In genomic region chr2:12738112-12738485, GRCh38 we compare ENCODE assay signal across 20 cellular contexts. TPM values are rescaled to one million over a fixed set of nuclear protein-coding genes. Genes with fewer than 3 reads are reported as not detected.
A peak's percentile ranks its signal among the peaks of the same experiment; 100 is the strongest.
DNase-seq lines count a peak whose midpoint lies in the region; ATAC-seq and TF ChIP-seq lines count a peak whose summit lies in the region.
"Had no signal": no experiment of that assay in that cellular context is flagged by ENCODE, and none has a peak within 500 bp of the region (broad histone marks: within the 10 kb centered on the region; RNA-seq: fewer than 3 reads in every experiment).

No MANE protein-coding gene starts in this region.

- peak overlapping the region; percentile 69 for H3K27ac Mint-ChIP-seq in activated T-helper 17 cell treated with anti-CD3 and anti-CD28 coated beads, Interleukin-2, amount 50 U/mL, for 72 hours
- H3K27ac Mint-ChIP-seq in activated naive CD4-positive, alpha-beta T cell treated with anti-CD3 and anti-CD28 coated beads, Interleukin-2, amount 50 U/mL, for 72 hours = peak overlapping the region in 1 of 2 donors; percentile 66
- H3K27ac Mint-ChIP-seq: activated CD4-positive, alpha-beta T cell treated with anti-CD3 and anti-CD28 coated beads for 36 hours; activated naive CD8-positive, alpha-beta T cell treated with anti-CD3 and anti-CD28 coated beads, Interleukin-2, amount 10 ng/mL, durations not matched to agents 7 days and 5 days; mesothelial cell of epicardium; T-helper 1 cell treated with Interleukin-12 subunit alpha and Interleukin-12 subunit beta and Interleukin-4 antibody, amounts not matched to agents 30 μg/mL and 1 μg/mL, for 36 hours had no signal

- TF ChIP-seq CTCF in GM13976 (IDR thresholded peaks at IDR 0.05; ENCODE audit: borderline replicate concordance, control extremely low read depth, extremely low read depth, insufficient read depth, missing control alignments) (no peak), fibroblast of villous mesenchyme (IDR thresholded peaks at IDR 0.05; ENCODE audit: insufficient read depth, low read depth, low read length) (no peak), spleen (IDR thresholded peaks at IDR 0.05 in 8 of 11, conservative IDR thresholded peaks at IDR 0.05 in 3 of 11) (no peak)

- DNase-seq in GM13976 (ENCODE audit: low spot score) (peak; percentile 2), fibroblast of villous mesenchyme (ENCODE audit: low read depth) (peak; percentile 80), spleen (no peak), NOMO-1 treated with DMSO at 0.1 percent for 48 hours (lab: John Stamatoyannopoulos, UW; ENCODE audit: unreplicated experiment) (no peak)
- DNase-seq in activated naive CD4-positive, alpha-beta T cell treated with anti-CD3 and anti-CD28 coated beads, Interleukin-2, amount 50 U/mL, for 72 hours (ENCODE audit: low spot score in 2 of 2) = no peak
- DNase-seq in activated CD8-positive, alpha-beta memory T cell treated with anti-CD3 and anti-CD28 coated beads, Interleukin-2, amount 50 U/mL, for 48 hours = no peak
- DNase-seq: activated CD4-positive, alpha-beta T cell treated with anti-CD3 and anti-CD28 coated beads for 36 hours; activated naive CD8-positive, alpha-beta T cell treated with anti-CD3 and anti-CD28 coated beads, Interleukin-2, amount 10 ng/mL, durations not matched to agents 7 days and 5 days; activated T-cell treated with anti-CD3 and anti-CD28 coated beads for 4 hours; KBM-7; NCI-H1417; NCI-H446 treated with DMSO at 0.1 percent for 48 hours; pancreas had no signal

- TF ChIP-seq POLR2A in spleen (IDR thresholded peaks at IDR 0.05) = no peak

- H3K4me3 ChIP-seq in fibroblast of villous mesenchyme (ENCODE audit: low read depth, low read length) (no peak overlapping the region), spleen (no peak overlapping the region)
- H3K4me3 ChIP-seq: BLaER1, coronary artery, pancreas had no signal

- peaks cover 90% of the 10 kb centered on the region for H3K36me3 Mint-ChIP-seq in activated T-helper 17 cell treated with anti-CD3 and anti-CD28 coated beads, Interleukin-2, amount 50 U/mL, for 72 hours (ENCODE audit: low read depth)
- H3K36me3 Mint-ChIP-seq in activated naive CD4-positive, alpha-beta T cell treated with anti-CD3 and anti-CD28 coated beads, Interleukin-2, amount 50 U/mL, for 72 hours = peaks cover 0 to 13% of the 10 kb centered on the region in 2 donors

- no peaks in the 10 kb centered on the region for H3K9me3 Mint-ChIP-seq in activated T-helper 17 cell treated with anti-CD3 and anti-CD28 coated beads, Interleukin-2, amount 50 U/mL, for 72 hours
- H3K9me3 Mint-ChIP-seq in activated naive CD4-positive, alpha-beta T cell treated with anti-CD3 and anti-CD28 coated beads, Interleukin-2, amount 50 U/mL, for 72 hours = no peaks in the 10 kb centered on the region
- H3K9me3 Mint-ChIP-seq: activated naive CD8-positive, alpha-beta T cell treated with anti-CD3 and anti-CD28 coated beads, Interleukin-2, amount 10 ng/mL, durations not matched to agents 7 days and 5 days; mesothelial cell of epicardium; T-helper 1 cell treated with Interleukin-12 subunit alpha and Interleukin-12 subunit beta and Interleukin-4 antibody, amounts not matched to agents 30 μg/mL and 1 μg/mL, for 36 hours had no signal

- ATAC-seq in activated T-helper 17 cell treated with anti-CD3 and anti-CD28 coated beads, Interleukin-2, amount 50 U/mL, for 72 hours (replicated peaks) = no peak
- no peak for ATAC-seq in activated naive CD4-positive, alpha-beta T cell treated with anti-CD3 and anti-CD28 coated beads, Interleukin-2, amount 50 U/mL, for 72 hours
- ATAC-seq in GM21825 (IDR thresholded peaks at IDR 0.05; ENCODE audit: unreplicated experiment) = no peak
- ATAC-seq: activated CD4-positive, alpha-beta T cell treated with anti-CD3 and anti-CD28 coated beads for 36 hours; Panc1; pancreas had no signal

- H3K4me1 ChIP-seq in spleen = peaks cover 26 to 89% (median 56%) of the 10 kb centered on the region in 6 donors

- peak overlapping the region in 7 of 8 donors; percentile 65 to 97 (median 82) for H3K27ac ChIP-seq in spleen
- H3K27ac ChIP-seq: BLaER1, pancreas had no signal

- no peaks in the 10 kb centered on the region for H3K27me3 Mint-ChIP-seq in activated T-helper 17 cell treated with anti-CD3 and anti-CD28 coated beads, Interleukin-2, amount 50 U/mL, for 72 hours
- H3K27me3 Mint-ChIP-seq: activated CD4-positive, alpha-beta T cell treated with anti-CD3 and anti-CD28 coated beads for 36 hours; activated naive CD8-positive, alpha-beta T cell treated with anti-CD3 and anti-CD28 coated beads, Interleukin-2, amount 10 ng/mL, durations not matched to agents 7 days and 5 days had no signal

- intact Hi-C loops in spleen (cut with DNase I; ENCODE audit: low total_unique reads) = no loop called here

- WGBS in spleen, 5 donors = 62 to 76% (median 74%) methylated on average over 8 of the region's 8 CpGs

- H3K4me1 Mint-ChIP-seq in activated T-helper 17 cell treated with anti-CD3 and anti-CD28 coated beads, Interleukin-2, amount 50 U/mL, for 72 hours = peaks cover 39% of the 10 kb centered on the region

- in situ Hi-C loops in GM13976 (cut with MboI; ENCODE audit: low sequenced_read_pairs, unreplicated experiment) = no loop called here

- peaks cover 0 to 100% (median 35%) of the 10 kb centered on the region in 6 donors for H3K36me3 ChIP-seq in spleen

- no peaks in the 10 kb centered on the region for H3K27me3 ChIP-seq in spleen (replicated peaks in 1 of 7)
- H3K27me3 ChIP-seq: BLaER1, pancreas had no signal

- no peaks in the 10 kb centered on the region for H3K9me3 ChIP-seq in spleen
- H3K9me3 ChIP-seq: BLaER1, pancreas had no signal

- no peak overlapping the region for H3K4me3 Mint-ChIP-seq in activated T-helper 17 cell treated with anti-CD3 and anti-CD28 coated beads, Interleukin-2, amount 50 U/mL, for 72 hours
- H3K4me3 Mint-ChIP-seq: activated CD4-positive, alpha-beta T cell treated with anti-CD3 and anti-CD28 coated beads for 36 hours; activated naive CD8-positive, alpha-beta T cell treated with anti-CD3 and anti-CD28 coated beads, Interleukin-2, amount 10 ng/mL, durations not matched to agents 7 days and 5 days; mesothelial cell of epicardium; T-helper 1 cell treated with Interleukin-12 subunit alpha and Interleukin-12 subunit beta and Interleukin-4 antibody, amounts not matched to agents 30 μg/mL and 1 μg/mL, for 36 hours had no signal

RNA-seq across cellular contexts. Expression of gene TRIB2, which starts 21.4 kb away (rescaled TPM):
- total RNA-seq in activated T-helper 17 cell treated with anti-CD3 and anti-CD28 coated beads, Interleukin-2, amount 50 U/mL, for 72 hours = 10 to 100 TPM; 17.3 to 17.4 TPM
- total RNA-seq in fibroblast of villous mesenchyme (28.0 and 28.9 TPM in 2 replicates), spleen (100 to 1,000 TPM in 5 of 7 donors, 10 to 100 TPM in 2; 69.3 to 216 (median 148) TPM)
- polyA plus RNA-seq in spleen = 10 to 100 TPM; 45.5 to 73.3 (median 51.0) TPM
- total RNA-seq in activated naive CD4-positive, alpha-beta T cell treated with anti-CD3 and anti-CD28 coated beads, Interleukin-2, amount 50 U/mL, for 72 hours = 1 to 10 TPM; 2.6 to 7.7 TPM

Comparison
In these comparisons a context has a peak if more than half of its experiments do, and no peak if none do; other contexts are left out.
1. DNase-seq: peak in GM13976 (single experiment) and fibroblast of villous mesenchyme (single experiment); none in spleen (single experiment), activated naive CD4-positive, alpha-beta T cell treated with anti-CD3 and anti-CD28 coated beads, Interleukin-2, amount 50 U/mL, for 72 hours (0 of 2), NOMO-1 treated with DMSO at 0.1 percent for 48 hours (single experiment) and activated CD8-positive, alpha-beta memory T cell treated with anti-CD3 and anti-CD28 coated beads, Interleukin-2, amount 50 U/mL, for 48 hours (single experiment).